Comparison of ENCODE assay signal across 25 cellular contexts in the genomic region with DNA sequence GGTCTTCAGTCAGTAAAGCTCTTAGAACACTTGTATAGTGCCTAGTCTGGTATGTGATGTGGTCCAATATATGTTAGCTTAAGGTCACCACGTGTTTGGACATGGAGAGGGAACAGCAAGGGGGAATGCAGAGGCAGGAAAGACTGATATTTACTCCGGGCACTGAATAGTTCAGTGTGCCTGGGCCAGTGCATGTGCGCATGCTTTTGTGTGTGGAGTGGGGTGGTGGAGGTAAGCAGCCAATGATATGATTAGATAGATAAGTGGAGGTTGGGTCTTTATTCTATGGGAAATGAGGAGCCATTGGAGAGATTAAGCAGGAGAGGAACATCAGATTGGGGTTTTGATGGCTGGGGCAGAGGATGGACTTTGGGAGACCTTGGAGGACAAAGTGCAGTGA. TPM values are rescaled to one million over a fixed set of nuclear protein-coding genes. Genes with fewer than 3 reads are reported as not detected.
DNase-seq lines count a peak whose midpoint lies in the region; ATAC-seq and TF ChIP-seq lines count a peak whose summit lies in the region.
"Had no signal": no experiment of that assay in that cellular context is flagged by ENCODE, and none has a peak within 500 bp of the region (broad histone marks: within the 10 kb centered on the region; RNA-seq: fewer than 3 reads in every experiment).

No MANE protein-coding gene starts in this region.

- H3K4me3 ChIP-seq in right atrium auricular region, result no peak overlapping the region
- H3K4me3 ChIP-seq: GM12878 had no signal

- H3K27ac ChIP-seq in right atrium auricular region, result no peak overlapping the region
- H3K27ac ChIP-seq: HL-60 had no signal

- peaks cover 3% of the 10 kb centered on the region for H3K36me3 Mint-ChIP-seq in chondrocyte (ENCODE audit: low read depth)
- H3K36me3 Mint-ChIP-seq: CD4-positive, CD25-positive, alpha-beta regulatory T cell; CD8-positive, alpha-beta memory T cell had no signal

- peaks cover 0 to 5% of the 10 kb centered on the region in 2 donors for H3K4me1 ChIP-seq in right atrium auricular region
- H3K4me1 ChIP-seq: BE2C had no signal

- H3K4me1 Mint-ChIP-seq in chondrocyte (ENCODE audit: low read depth), result no peaks in the 10 kb centered on the region

- no peak overlapping the region for H3K27ac Mint-ChIP-seq in chondrocyte (ENCODE audit: unreplicated experiment)
- H3K27ac Mint-ChIP-seq: HFFc6 had no signal

- no peaks in the 10 kb centered on the region for H3K9me3 Mint-ChIP-seq in chondrocyte (ENCODE audit: low read depth)
- H3K9me3 Mint-ChIP-seq: CD4-positive, CD25-positive, alpha-beta regulatory T cell; CD8-positive, alpha-beta memory T cell; HFFc6 had no signal

- no peak overlapping the region for H3K4me3 Mint-ChIP-seq in chondrocyte (ENCODE audit: unreplicated experiment)
- H3K4me3 Mint-ChIP-seq: CD4-positive, CD25-positive, alpha-beta regulatory T cell; CD8-positive, alpha-beta memory T cell; HFFc6 had no signal

- no peak for ATAC-seq in Right ventricle myocardium superior (ENCODE audit: poor library complexity)
- ATAC-seq: GM12878, HCT116 had no signal

- H3K27me3 ChIP-seq in right atrium auricular region, result no peaks in the 10 kb centered on the region
- H3K27me3 ChIP-seq: BE2C had no signal

- TF ChIP-seq CTCF in right atrium auricular region (IDR thresholded peaks at IDR 0.05) (no peak), chondrocyte (IDR thresholded peaks at IDR 0.05) (no peak)

- DNase-seq in right atrium auricular region (ENCODE audit: low spot score) (peak; percentile 26), Right ventricle myocardium superior (no peak), chondrocyte (ENCODE audit: low spot score) (peak; percentile 1), mesenteric fat pad (ENCODE audit: low spot score) (peak; percentile 71), NCI-H526 (lab: John Stamatoyannopoulos, UW) (no peak)
- peak; percentile 1 for DNase-seq in stimulated activated CD8-positive, alpha-beta memory T cell treated with anti-CD3 and anti-CD28 coated beads, Interleukin-4, amount 100 ng/mL, for 48 hours
- no peak for DNase-seq in stimulated activated CD4-positive, alpha-beta T cell treated with anti-CD3 and anti-CD28 coated beads, Interleukin-4, amount 100 ng/mL, for 1 hour
- DNase-seq: BE2C; C1 segment of cervical spinal cord; CD4-positive, CD25-positive, alpha-beta regulatory T cell; CD8-positive, alpha-beta memory T cell; COR-L47; DMS 273 treated with DMSO at 0.1 percent for 48 hours; DMS53; DND-41; EL; GOT3; H7; HFFc6 had no signal

- no peaks in the 10 kb centered on the region for H3K9me3 ChIP-seq in right atrium auricular region
- H3K9me3 ChIP-seq: BE2C had no signal

- peaks cover 10% of the 10 kb centered on the region for H3K36me3 ChIP-seq in right atrium auricular region
- H3K36me3 ChIP-seq: BE2C had no signal

- H3K27me3 Mint-ChIP-seq in chondrocyte (ENCODE audit: low read depth), result peaks cover 12% of the 10 kb centered on the region

- intact Hi-C loops in Right ventricle myocardium superior (cut with DNase I), result no loop called here

RNA-seq across cellular contexts. Expression of a gene that starts 14.0 kb away (rescaled TPM):
- not detected for total RNA-seq in right atrium auricular region
- total RNA-seq in Right ventricle myocardium superior, result not detected
- not detected in 3 replicates for total RNA-seq in chondrocyte
- not detected for total RNA-seq in mesenteric fat pad
- total RNA-seq: A172; CD4-positive, CD25-positive, alpha-beta regulatory T cell; CD8-positive, alpha-beta memory T cell; G401; GM12878; H7; HFFc6; HT1080 had no signal

RNA-seq across cellular contexts. Expression of a gene that starts 27.2 kb away (rescaled TPM):
- total RNA-seq in right atrium auricular region (10 to 100 TPM; 10.3 TPM), Right ventricle myocardium superior (13.3 TPM), chondrocyte (17.4 to 18.2 TPM (median 18.1 TPM) in 3 replicates), mesenteric fat pad (6.7 TPM)

RNA-seq across cellular contexts. Expression of a gene that starts 27.7 kb away (rescaled TPM):
- total RNA-seq in right atrium auricular region, result not detected
- not detected for total RNA-seq in Right ventricle myocardium superior
- not detected in 3 replicates for total RNA-seq in chondrocyte
- not detected for total RNA-seq in mesenteric fat pad
- total RNA-seq: A172; CD4-positive, CD25-positive, alpha-beta regulatory T cell; CD8-positive, alpha-beta memory T cell; G401; GM12878; H7; HFFc6; HT1080 had no signal

RNA-seq across cellular contexts. Expression of a gene that starts 41.4 kb away (rescaled TPM):
- 10 to 100 TPM; 31.3 to 35.0 TPM for total RNA-seq in right atrium auricular region
- 82.9 TPM for total RNA-seq in Right ventricle myocardium superior
- 30.3 to 32.8 TPM (median 32.0 TPM) in 3 replicates for total RNA-seq in chondrocyte
- total RNA-seq in mesenteric fat pad, result 42.7 TPM

RNA-seq across cellular contexts. Expression of a gene that starts 44.1 kb away (rescaled TPM):
- 1 to 10 TPM; 1.6 to 4.1 TPM for total RNA-seq in right atrium auricular region
- 1.8 TPM for total RNA-seq in Right ventricle myocardium superior
- total RNA-seq in chondrocyte, result 0.30 to 3.3 TPM (median 0.82 TPM) in 3 replicates
- total RNA-seq in mesenteric fat pad, result 0.61 TPM

Comparison
In these comparisons a context has a peak if more than half of its experiments do, and no peak if none do; other contexts are left out.
1. DNase-seq: peak in right atrium auricular region (single experiment), chondrocyte (single experiment), mesenteric fat pad (single experiment) and stimulated activated CD8-positive, alpha-beta memory T cell treated with anti-CD3 and anti-CD28 coated beads, Interleukin-4, amount 100 ng/mL, for 48 hours (single experiment); none in Right ventricle myocardium superior (single experiment), NCI-H526 (0 of 2) and stimulated activated CD4-positive, alpha-beta T cell treated with anti-CD3 and anti-CD28 coated beads, Interleukin-4, amount 100 ng/mL, for 1 hour (single experiment).